ENCODE assay signal across 20 cellular contexts in genomic region chr1:185075476-185075875, GRCh38.
"Had no signal": no experiment of that assay in that cellular context is flagged by ENCODE, and none has a peak within 500 bp of the region (broad histone marks: within the 10 kb centered on the region; RNA-seq: fewer than 3 reads in every experiment).

No MANE protein-coding gene starts in this region.

- H3K27me3 ChIP-seq: pancreas, thyroid gland had no signal

- H3K4me1 ChIP-seq: pancreas, psoas muscle had no signal

- H3K36me3 ChIP-seq: left ventricle myocardium inferior, pancreas, thyroid gland had no signal

- H3K4me3 Mint-ChIP-seq: activated naive CD8-positive, alpha-beta T cell treated with anti-CD3 and anti-CD28 coated beads for 36 hours; nephron progenitor cell; stimulated activated naive CD8-positive, alpha-beta T cell treated with anti-CD3 and anti-CD28 coated beads, Interleukin-15, Interleukin-2, amounts not matched to agents 100 ng/mL and 50 ng/mL, for 24 hours; T-cell; T-helper 2 cell treated with Interferon-gamma antibody and Interleukin-4, amounts not matched to agents 5 μg/mL and 100 μg/mL, for 36 hours had no signal

- H3K4me1 Mint-ChIP-seq: nephron progenitor cell had no signal

- H3K27ac ChIP-seq: left ventricle myocardium inferior, pancreas, psoas muscle, thyroid gland had no signal

- H3K27me3 Mint-ChIP-seq: activated naive CD8-positive, alpha-beta T cell treated with anti-CD3 and anti-CD28 coated beads for 36 hours; stimulated activated naive CD8-positive, alpha-beta T cell treated with anti-CD3 and anti-CD28 coated beads, Interleukin-15, Interleukin-2, amounts not matched to agents 100 ng/mL and 50 ng/mL, for 24 hours; T-cell had no signal

- ATAC-seq: mucosa of descending colon, pancreas, psoas muscle, right cardiac atrium, T-cell had no signal

- H3K27ac Mint-ChIP-seq: activated naive CD8-positive, alpha-beta T cell treated with anti-CD3 and anti-CD28 coated beads for 36 hours; nephron progenitor cell; stimulated activated naive CD8-positive, alpha-beta T cell treated with anti-CD3 and anti-CD28 coated beads, Interleukin-15, Interleukin-2, amounts not matched to agents 100 ng/mL and 50 ng/mL, for 24 hours; T-cell; T-helper 2 cell treated with Interferon-gamma antibody and Interleukin-4, amounts not matched to agents 5 μg/mL and 100 μg/mL, for 36 hours had no signal

- FAIRE-seq: endometrium, pancreas had no signal

- H3K4me3 ChIP-seq: left ventricle myocardium inferior, mucosa of descending colon, pancreas, psoas muscle, thyroid gland had no signal

- H3K9me3 ChIP-seq: left ventricle myocardium inferior, mucosa of descending colon, pancreas, psoas muscle, thyroid gland had no signal

- DNase-seq: activated gamma-delta T cell treated with Interleukin-2 at 50 U/mL for 16 hours; activated naive CD8-positive, alpha-beta T cell treated with anti-CD3 and anti-CD28 coated beads for 36 hours; activated T-cell treated with anti-CD3 and anti-CD28 coated beads, Interleukin-2, amount 50 U/mL, for 1 hour; amniotic stem cell; cortex of kidney; erythroblast; foreskin fibroblast; left ventricle myocardium inferior; mucosa of descending colon; nephron progenitor cell; pancreas; psoas muscle; right cardiac atrium; stimulated activated CD4-positive, alpha-beta T cell treated with anti-CD3 and anti-CD28 coated beads, Interleukin-4, amount 100 ng/mL, for 24 hours; substantia nigra; T-cell; thyroid gland had no signal

- H3K9me3 Mint-ChIP-seq: T-cell; T-helper 2 cell treated with Interferon-gamma antibody and Interleukin-4, amounts not matched to agents 5 μg/mL and 100 μg/mL, for 36 hours had no signal
